8 cellular contexts compared by ENCODE assay signal in genomic region chr14:100222219-100223093, GRCh38. TPM values are rescaled to one million over a fixed set of nuclear protein-coding genes. Genes with fewer than 3 reads are reported as not detected.
DNase-seq lines count a peak whose midpoint lies in the region; TF ChIP-seq lines count a peak whose summit lies in the region.

No MANE protein-coding gene starts in this region.

- no peaks in the 10 kb centered on the region for H3K27me3 Mint-ChIP-seq in CD8-positive, alpha-beta memory T cell
- no peaks in the 10 kb centered on the region for H3K27me3 Mint-ChIP-seq in H9 (ENCODE audit: low read depth)
- no peaks in the 10 kb centered on the region for H3K27me3 Mint-ChIP-seq in progenitor cell of endocrine pancreas

- H3K4me3 Mint-ChIP-seq in CD8-positive, alpha-beta memory T cell = no peak overlapping the region
- H3K4me3 Mint-ChIP-seq in H9 (no peak overlapping the region), progenitor cell of endocrine pancreas (ENCODE audit: low read depth) (no peak overlapping the region)

- H3K27me3 ChIP-seq in CD8-positive, alpha-beta memory T cell (ENCODE audit: insufficient read depth, low read length, poor library complexity, severe bottlenecking) = no peaks in the 10 kb centered on the region
- H3K27me3 ChIP-seq in H9 (ENCODE audit: insufficient read depth, low read length) = no peaks in the 10 kb centered on the region
- no peaks in the 10 kb centered on the region for H3K27me3 ChIP-seq in adipocyte (replicated peaks; ENCODE audit: control insufficient read depth, insufficient read depth, low read length)
- H3K27me3 ChIP-seq in mucosa of stomach (ENCODE audit: control insufficient read depth, insufficient read depth, low read length) = no peaks in the 10 kb centered on the region
- no peaks in the 10 kb centered on the region for H3K27me3 ChIP-seq in MG63

- H3T11ph ChIP-seq in H9 (ENCODE audit: low read length) = no peak overlapping the region

- no peaks in the 10 kb centered on the region for H3K36me3 Mint-ChIP-seq in CD8-positive, alpha-beta memory T cell
- H3K36me3 Mint-ChIP-seq in H9 (ENCODE audit: insufficient read depth in 1 of 3, low read depth in 3 of 3) = no peaks in the 10 kb centered on the region
- no peaks in the 10 kb centered on the region for H3K36me3 Mint-ChIP-seq in progenitor cell of endocrine pancreas (ENCODE audit: insufficient read depth)

- H4K91ac ChIP-seq in H9 (ENCODE audit: insufficient read length, low read depth, low read length) = peak overlapping the region; percentile 54

- no peaks in the 10 kb centered on the region for H4K20me1 ChIP-seq in H9 (ENCODE audit: control insufficient read depth, insufficient read depth, insufficient read length)

- no CpG with 5 or more reads among the region's 14 CpGs for WGBS in H9 (ENCODE audit: extremely low coverage, insufficient read length, low lambda C conversion rate)

- H3K9me3 Mint-ChIP-seq in CD8-positive, alpha-beta memory T cell = no peaks in the 10 kb centered on the region
- H3K9me3 Mint-ChIP-seq in H9 = no peaks in the 10 kb centered on the region
- H3K9me3 Mint-ChIP-seq in progenitor cell of endocrine pancreas (ENCODE audit: low read depth) = no peaks in the 10 kb centered on the region

- H3K36me3 ChIP-seq in CD8-positive, alpha-beta memory T cell (ENCODE audit: insufficient read depth, low read length) = no peaks in the 10 kb centered on the region
- H3K36me3 ChIP-seq in adipocyte (ENCODE audit: control insufficient read depth, insufficient read depth, low read length, severe bottlenecking) = no peaks in the 10 kb centered on the region
- H3K36me3 ChIP-seq in mucosa of stomach (ENCODE audit: control insufficient read depth, insufficient read depth, low read length) = no peaks in the 10 kb centered on the region
- H3K36me3 ChIP-seq in MG63 = no peaks in the 10 kb centered on the region

- peak overlapping the region; percentile 83 for H3K4me2 ChIP-seq in H9 (ENCODE audit: insufficient read depth, insufficient read length, low read length)

- H3K23ac ChIP-seq in H9 (ENCODE audit: insufficient read length, low read depth, low read length) = no peak overlapping the region

- H3K79me1 ChIP-seq in H9 (ENCODE audit: insufficient read depth, low read depth, low read length, poor library complexity, severe bottlenecking) = peaks cover 2% of the 10 kb centered on the region

- H3K23me2 ChIP-seq in H9 (ENCODE audit: insufficient read length, low read depth, low read length, poor library complexity, severe bottlenecking) = peaks cover 14% of the 10 kb centered on the region

- H3K4me3 ChIP-seq in CD8-positive, alpha-beta memory T cell (ENCODE audit: low read length) = peak overlapping the region; percentile 80
- peak overlapping the region; percentile 82 for H3K4me3 ChIP-seq in adipocyte (ENCODE audit: low read length)
- no peak overlapping the region for H3K4me3 ChIP-seq in mucosa of stomach (ENCODE audit: low read length)
- H3K4me3 ChIP-seq in MG63 = no peak overlapping the region; the same call in 1 of the 2 replicates

- no peak overlapping the region for H3K4ac ChIP-seq in H9 (ENCODE audit: low read depth, low read length)

- peaks cover 3% of the 10 kb centered on the region; the same call in 1 of the 2 replicates for H3K79me2 ChIP-seq in H9 (ENCODE audit: insufficient read depth, low read length)

- peak overlapping the region; percentile 52; the same call in 1 of the 2 replicates for H3K14ac ChIP-seq in H9 (ENCODE audit: insufficient read depth, low read length)

- H3K18ac ChIP-seq in H9 (ENCODE audit: insufficient read length, low read depth, low read length) = peak overlapping the region; percentile 66

- H2AK5ac ChIP-seq in H9 (ENCODE audit: insufficient read length, low read length) = no peak overlapping the region

- H2BK15ac ChIP-seq in H9 (ENCODE audit: low read depth, low read length) = no peak overlapping the region

- no peak for TF ChIP-seq CTCF in H9 (conservative IDR thresholded peaks at IDR 0.05)
- no peak for TF ChIP-seq CTCF in progenitor cell of endocrine pancreas (IDR thresholded peaks at IDR 0.05; ENCODE audit: unreplicated experiment)

- no peak overlapping the region for H3K56ac ChIP-seq in H9 (ENCODE audit: insufficient read length, low read depth, low read length)

- H3K9ac ChIP-seq in H9 (ENCODE audit: extremely low read depth, insufficient read length, low read length) (no peak overlapping the region), adipocyte (ENCODE audit: low read length) (peak overlapping the region; percentile 80), mucosa of stomach (ENCODE audit: low read length) (peak overlapping the region; percentile 50)

- no peak overlapping the region for H4K5ac ChIP-seq in H9 (ENCODE audit: insufficient read length, low read depth, low read length)

- peaks cover 47% of the 10 kb centered on the region for H3K4me1 ChIP-seq in CD8-positive, alpha-beta memory T cell (ENCODE audit: insufficient read depth, low read length)
- peaks cover 15% of the 10 kb centered on the region for H3K4me1 ChIP-seq in H9 (ENCODE audit: insufficient read depth, low read length)
- H3K4me1 ChIP-seq in adipocyte (ENCODE audit: control insufficient read depth, insufficient read depth, low read length) = peaks cover 16% of the 10 kb centered on the region
- peaks cover 28% of the 10 kb centered on the region for H3K4me1 ChIP-seq in mucosa of stomach (ENCODE audit: control insufficient read depth, insufficient read depth, low read length)

- POLR2A ChIA-PET in CD8-positive, alpha-beta memory T cell (lab: Charles Lee) = interaction anchor here (0.7 to 3.1 kb wide), 10 partner anchors 8 to 84 kb away, joined by 3 to 10 read pairs (median 4); partner anchors contain the start of gene SLC25A29

- no peak overlapping the region for H4K8ac ChIP-seq in H9 (replicated peaks; ENCODE audit: insufficient read length, low read depth, low read length)

- peaks cover 5 to 6% (median 6%) of the 10 kb centered on the region in 3 donors for H3K4me1 Mint-ChIP-seq in CD8-positive, alpha-beta memory T cell
- peaks cover 3 to 4% of the 10 kb centered on the region in 2 experiments; a peak in 3 of 4 replicates for H3K4me1 Mint-ChIP-seq in H9
- H3K4me1 Mint-ChIP-seq in progenitor cell of endocrine pancreas (ENCODE audit: low read depth) = no peaks in the 10 kb centered on the region

- no peak overlapping the region for H2BK120ac ChIP-seq in H9 (ENCODE audit: low read depth, low read length, poor library complexity, severe bottlenecking)

- no peak overlapping the region for H2BK20ac ChIP-seq in H9 (ENCODE audit: low read depth, low read length, poor library complexity, severe bottlenecking)

- H3K27ac ChIP-seq in CD8-positive, alpha-beta memory T cell (ENCODE audit: low read depth, low read length) = peak overlapping the region; percentile 49
- peak overlapping the region; percentile 80 for H3K27ac ChIP-seq in H9 (ENCODE audit: insufficient read length, low read depth, low read length)

- CTCF ChIA-PET in CD8-positive, alpha-beta memory T cell (lab: Charles Lee) = interaction anchor here (0.7 to 4.8 kb wide), 16 partner anchors 9 to 166 kb away, joined by 3 to 48 read pairs (median 4); partner anchors contain the start of gene EVL

- H3K9me3 ChIP-seq in CD8-positive, alpha-beta memory T cell (ENCODE audit: low read length) = no peaks in the 10 kb centered on the region
- H3K9me3 ChIP-seq in H9 (ENCODE audit: control insufficient read depth, low read depth, low read length) (no peaks in the 10 kb centered on the region), adipocyte (ENCODE audit: control insufficient read depth, low read length) (no peaks in the 10 kb centered on the region), mucosa of stomach (ENCODE audit: control insufficient read depth, low read length) (no peaks in the 10 kb centered on the region), MG63 (no peaks in the 10 kb centered on the region)

- peak overlapping the region in 1 of 8 donors; percentile 97 for H3K27ac Mint-ChIP-seq in CD8-positive, alpha-beta memory T cell
- H3K27ac Mint-ChIP-seq in H9 (no peak overlapping the region), progenitor cell of endocrine pancreas (no peak overlapping the region)

- H2BK5ac ChIP-seq in H9 (ENCODE audit: insufficient read length, low read length) = no peak overlapping the region

- DNase-seq in CD8-positive, alpha-beta memory T cell = no peak
- DNase-seq in H9 (no peak), adipocyte (ENCODE audit: low read depth) (no peak), MG63 (no peak), activated gamma-delta T cell treated with Interleukin-2 at 50 U/mL for 16 hours (no peak), NCI-H2227 (lab: John Stamatoyannopoulos, UW; ENCODE audit: unreplicated experiment) (no peak), progenitor cell of endocrine pancreas (ENCODE audit: low spot score, unreplicated experiment) (no peak)

- H2BK12ac ChIP-seq in H9 (ENCODE audit: insufficient read length, low read depth, low read length) = no peak overlapping the region

- H2AFZ ChIP-seq in H9 (ENCODE audit: low read length) = no peak overlapping the region

RNA-seq across cellular contexts. Expression of gene YY1, which starts 16.5 kb away (rescaled TPM):
- 100 to 1,000 TPM; 109 to 116 TPM for total RNA-seq in CD8-positive, alpha-beta memory T cell
- polyA plus RNA-seq in CD8-positive, alpha-beta memory T cell = 24.2 TPM
- total RNA-seq in H9 (2021) = 103 and 106 TPM in 2 replicates
- total RNA-seq in MG63 (2014; rRNA removed; shearing (Covaris generic); ENCODE audit: low replicate concordance) = 34.1 and 45.4 TPM in 2 replicates
- 86.6 and 90.2 TPM in 2 replicates for total RNA-seq in progenitor cell of endocrine pancreas

Comparison
In these comparisons a context has a peak if more than half of its experiments do, and no peak if none do; other contexts are left out.
1. H3K4me3 ChIP-seq: peak in CD8-positive, alpha-beta memory T cell (single experiment) and adipocyte (single experiment); none in mucosa of stomach (single experiment) and MG63 (single experiment).